9 cellular contexts compared by ENCODE assay signal in the genomic region with DNA sequence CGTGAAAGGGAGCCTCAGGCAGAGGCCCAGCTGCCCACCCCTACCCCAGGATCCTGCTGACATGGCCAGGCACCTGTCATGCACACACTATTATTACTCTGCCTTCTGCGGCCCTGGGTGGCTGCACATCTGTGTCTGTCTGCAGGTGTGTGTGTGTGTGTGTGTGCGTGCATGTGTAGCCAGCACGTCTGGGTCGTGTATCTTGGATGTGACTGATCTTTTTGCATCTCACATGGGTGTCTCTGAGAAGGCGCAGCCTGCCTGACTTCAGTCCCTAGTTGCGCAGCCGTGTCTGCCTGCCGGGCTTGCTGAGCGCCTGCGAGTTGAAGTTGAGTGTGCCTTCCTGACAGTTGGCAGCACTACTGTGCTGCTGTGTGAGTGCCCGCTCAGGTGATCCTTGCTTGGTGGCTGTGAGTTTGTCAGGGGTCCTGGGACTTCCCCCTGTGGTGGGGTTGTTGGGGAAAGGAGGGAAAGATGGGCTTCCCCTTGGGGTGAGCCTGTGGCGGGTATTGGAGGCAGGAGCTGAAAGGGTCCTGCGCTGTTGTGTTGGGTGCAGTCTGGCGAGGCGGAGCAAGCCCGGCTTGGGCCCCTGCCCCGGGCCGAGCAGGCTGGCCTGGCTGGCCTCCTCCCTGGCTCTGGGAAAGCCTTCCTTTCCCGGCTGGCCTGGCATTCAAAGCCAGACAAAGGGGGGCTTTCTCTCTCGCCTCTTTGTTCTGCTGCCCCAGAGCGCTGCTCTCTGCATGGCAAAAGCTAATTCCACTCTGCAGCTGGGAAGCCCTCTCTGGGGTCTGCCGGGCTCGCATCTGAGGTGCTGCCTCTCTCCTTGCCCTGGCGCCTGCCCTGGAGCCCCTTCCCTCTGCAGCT. TPM values are rescaled to one million over a fixed set of nuclear protein-coding genes. Genes with fewer than 3 reads are reported as not detected.
DNase-seq lines count a peak whose midpoint lies in the region; ATAC-seq and TF ChIP-seq lines count a peak whose summit lies in the region.
"Had no signal": no experiment of that assay in that cellular context is flagged by ENCODE, and none has a peak within 500 bp of the region (broad histone marks: within the 10 kb centered on the region; RNA-seq: fewer than 3 reads in every experiment).

No MANE protein-coding gene starts in this region.

- WGBS in suprapubic skin: 27% methylated on average over 16 of the region's 25 CpGs

- H3K27me3 ChIP-seq in breast epithelium (no peaks in the 10 kb centered on the region), suprapubic skin (no peaks in the 10 kb centered on the region)

- TF ChIP-seq CTCF in breast epithelium (IDR thresholded peaks at IDR 0.05) (no peak), suprapubic skin (IDR thresholded peaks at IDR 0.05) (no peak)

- peak overlapping the region; percentile 85 to 96 (median 92) for H3K4me3 ChIP-seq in breast epithelium
- H3K4me3 ChIP-seq in suprapubic skin: peak overlapping the region; percentile 73

- peak; percentile 70 for DNase-seq in activated CD8-positive, alpha-beta memory T cell treated with anti-CD3 and anti-CD28 coated beads, Interleukin-2, amount 10 ng/mL, durations not matched to agents 7 days and 5 days
- DNase-seq in activated CD8-positive, alpha-beta memory T cell treated with anti-CD3 and anti-CD28 coated beads for 24 hours: no peak
- DNase-seq in breast epithelium (ENCODE audit: low spot score in 2 of 2) (no peak), medulla oblongata (ENCODE audit: extremely low spot score) (peak; percentile 85), suprapubic skin (ENCODE audit: low spot score in 2 of 2) (no peak), NCI-H2196 treated with DMSO at 0.1 percent for 48 hours (lab: John Stamatoyannopoulos, UW; ENCODE audit: unreplicated experiment) (no peak), NCI-H748 treated with DMSO at 0.1 percent for 48 hours (lab: John Stamatoyannopoulos, UW) (no peak)

- no peak for ATAC-seq in activated CD8-positive, alpha-beta memory T cell treated with anti-CD3 and anti-CD28 coated beads, Interleukin-2, amount 10 ng/mL, durations not matched to agents 7 days and 5 days
- no peak for ATAC-seq in GM18861 (IDR thresholded peaks at IDR 0.05; ENCODE audit: unreplicated experiment)

- H3K36me3 Mint-ChIP-seq in activated CD8-positive, alpha-beta memory T cell treated with anti-CD3 and anti-CD28 coated beads, Interleukin-2, amount 10 ng/mL, durations not matched to agents 7 days and 5 days: peaks cover 31% of the 10 kb centered on the region

- TF ChIP-seq POLR2A in breast epithelium (IDR thresholded peaks at IDR 0.05) (no peak), suprapubic skin (IDR thresholded peaks at IDR 0.05) (no peak)

- H3K4me1 Mint-ChIP-seq in activated CD8-positive, alpha-beta memory T cell treated with anti-CD3 and anti-CD28 coated beads, Interleukin-2, amount 10 ng/mL, durations not matched to agents 7 days and 5 days: peaks cover 75% of the 10 kb centered on the region

- intact Hi-C loops in breast epithelium (cut with DNase I; ENCODE audit: low total_unique reads): no loop called here

- H3K36me3 ChIP-seq in breast epithelium (no peaks in the 10 kb centered on the region), suprapubic skin (peaks cover 22% of the 10 kb centered on the region)

- H3K4me1 ChIP-seq in breast epithelium (peaks cover 10 to 52% of the 10 kb centered on the region in 2 donors), suprapubic skin (peaks cover 79% of the 10 kb centered on the region)

- no peaks in the 10 kb centered on the region for H3K27me3 Mint-ChIP-seq in activated CD8-positive, alpha-beta memory T cell treated with anti-CD3 and anti-CD28 coated beads, Interleukin-2, amount 10 ng/mL, durations not matched to agents 7 days and 5 days

- CTCF ChIA-PET in activated CD8-positive, alpha-beta memory T cell treated with anti-CD3 and anti-CD28 coated beads, Interleukin-2, amount 10 ng/mL, durations not matched to agents 7 days and 5 days (lab: Charles Lee): interaction anchor here (0.9 to 2.7 kb wide), 7 partner anchors 11 to 75 kb away, joined by 3 to 12 read pairs (median 3); a partner anchor contains a TSS

- peak overlapping the region; percentile 94 for H3K4me3 Mint-ChIP-seq in activated CD8-positive, alpha-beta memory T cell treated with anti-CD3 and anti-CD28 coated beads, Interleukin-2, amount 10 ng/mL, durations not matched to agents 7 days and 5 days

- H3K9me3 ChIP-seq in breast epithelium (no peaks in the 10 kb centered on the region), suprapubic skin (no peaks in the 10 kb centered on the region)

- peak overlapping the region; percentile 98 for H3K27ac Mint-ChIP-seq in activated CD8-positive, alpha-beta memory T cell treated with anti-CD3 and anti-CD28 coated beads, Interleukin-2, amount 10 ng/mL, durations not matched to agents 7 days and 5 days

- no peaks in the 10 kb centered on the region for H3K9me3 Mint-ChIP-seq in activated CD8-positive, alpha-beta memory T cell treated with anti-CD3 and anti-CD28 coated beads, Interleukin-2, amount 10 ng/mL, durations not matched to agents 7 days and 5 days (ENCODE audit: low read depth)

- no peak for TF ChIP-seq EP300 in suprapubic skin (IDR thresholded peaks at IDR 0.05)

- peak overlapping the region; percentile 99 to 100 for H3K27ac ChIP-seq in breast epithelium
- peak overlapping the region; percentile 54 for H3K27ac ChIP-seq in suprapubic skin
- H3K27ac ChIP-seq: C4-2B had no signal

RNA-seq across cellular contexts. Expression of a gene that starts 4.8 kb away (rescaled TPM):
- 10 to 100 TPM; 58.7 to 86.9 TPM for total RNA-seq in activated CD8-positive, alpha-beta memory T cell treated with anti-CD3 and anti-CD28 coated beads, Interleukin-2, amount 10 ng/mL, durations not matched to agents 7 days and 5 days
- total RNA-seq in breast epithelium: 100 to 1,000 TPM in 1 of 3 donors, 10 to 100 TPM in 2; 74.6 to 128 (median 88.8) TPM
- total RNA-seq in suprapubic skin: 100 to 1,000 TPM in 2 of 4 donors, 10 to 100 TPM in 2; 73.1 to 113 (median 96.1) TPM

Comparison
In these comparisons a context has a peak if more than half of its experiments do, and no peak if none do; other contexts are left out.
1. DNase-seq: peak in activated CD8-positive, alpha-beta memory T cell treated with anti-CD3 and anti-CD28 coated beads, Interleukin-2, amount 10 ng/mL, durations not matched to agents 7 days and 5 days (single experiment) and medulla oblongata (single experiment); none in activated CD8-positive, alpha-beta memory T cell treated with anti-CD3 and anti-CD28 coated beads for 24 hours (single experiment), breast epithelium (0 of 2), suprapubic skin (0 of 2), NCI-H2196 treated with DMSO at 0.1 percent for 48 hours (single experiment) and NCI-H748 treated with DMSO at 0.1 percent for 48 hours (single experiment).